In genomic region chr9:21709464-21710058, GRCh38 we compare ENCODE assay signal across 8 cellular contexts.
A peak's percentile ranks its signal among the peaks of the same experiment; 100 is the strongest.
DNase-seq lines count a peak whose midpoint lies in the region; ATAC-seq and TF ChIP-seq lines count a peak whose summit lies in the region.

No MANE protein-coding gene starts in this region.

- POLR2A ChIA-PET in activated B cell treated with CpG ODN at 0.5 μM for 24 hours (lab: Charles Lee), result interaction anchor here (0.7 kb wide), 1 partner anchor 330 kb away, joined by 6 read pairs; no protein-coding TSS in a partner anchor

- DNase-seq in GM06990 (ENCODE audit: extremely low read depth, insufficient read length), result peak; percentile 14
- DNase-seq in LoVo (ENCODE audit: low spot score), result peak; percentile 73
- DNase-seq in activated B cell treated with CpG ODN at 0.5 μM for 24 hours, result no peak
- DNase-seq in dermis blood vessel endothelial cell, result peak; percentile 81
- DNase-seq in mucosa of descending colon, result peak in 1 of 3 donors; percentile 86
- DNase-seq in stimulated activated naive CD4-positive, alpha-beta T cell treated with Interleukin-2 at 50 U/mL for 16 hours (lab: John Stamatoyannopoulos, UW), result peak; percentile 45

- intact Hi-C loops in activated B cell treated with CpG ODN at 0.5 μM for 24 hours (cut with micrococcal nuclease) (loop anchor here (1.0 to 10.0 kb wide), 5 partner anchors 80 to 475 kb away; no protein-coding TSS in a partner anchor), mucosa of descending colon (cut with DNase I, micrococcal nuclease) (no loop called here)

- no peaks in the 10 kb centered on the region for H3K36me3 Mint-ChIP-seq in activated B cell treated with CpG ODN at 0.5 μM for 24 hours (ENCODE audit: low read depth)

- ATAC-seq in GM21576 (IDR thresholded peaks at IDR 0.05; ENCODE audit: unreplicated experiment) (peak; percentile 58), activated B cell treated with CpG ODN at 0.5 μM for 24 hours (ENCODE audit: low read depth) (peak; percentile 68), mucosa of descending colon (peak; percentile 71), HG02840 (IDR thresholded peaks at IDR 0.05; ENCODE audit: low FRiP score, unreplicated experiment) (no peak)

- no peaks in the 10 kb centered on the region for H3K36me3 ChIP-seq in GM06990 (ENCODE audit: control insufficient read depth, insufficient read depth, low read length)
- H3K36me3 ChIP-seq in mucosa of descending colon (ENCODE audit: low read depth), result no peaks in the 10 kb centered on the region

- H3K9me3 ChIP-seq in mucosa of descending colon, result no peaks in the 10 kb centered on the region

- H3K27me3 ChIP-seq in GM06990 (replicated peaks; ENCODE audit: control insufficient read depth, insufficient read depth, low read length), result no peaks in the 10 kb centered on the region

- H3K9me3 Mint-ChIP-seq in activated B cell treated with CpG ODN at 0.5 μM for 24 hours, result no peaks in the 10 kb centered on the region

- CTCF ChIA-PET in activated B cell treated with CpG ODN at 0.5 μM for 24 hours (lab: Charles Lee), result interaction anchor here (0.9 to 2.6 kb wide), 4 partner anchors 14 to 384 kb away, joined by 3 to 12 read pairs (median 4); no protein-coding TSS in a partner anchor

- TF ChIP-seq CTCF in GM06990 (IDR thresholded peaks at IDR 0.05; ENCODE audit: insufficient read depth, low read length, poor library complexity, severe bottlenecking) (peak; percentile 84), activated B cell treated with CpG ODN at 0.5 μM for 24 hours (IDR thresholded peaks at IDR 0.05) (peak; percentile 48), mucosa of descending colon (IDR thresholded peaks at IDR 0.05) (peak; percentile 29)

- no peaks in the 10 kb centered on the region for H3K4me1 ChIP-seq in mucosa of descending colon (ENCODE audit: low read depth)

- H3K4me3 Mint-ChIP-seq in activated B cell treated with CpG ODN at 0.5 μM for 24 hours, result no peak overlapping the region

- H3K27ac Mint-ChIP-seq in activated B cell treated with CpG ODN at 0.5 μM for 24 hours, result no peak overlapping the region

- peaks cover 16% of the 10 kb centered on the region for H3K27me3 Mint-ChIP-seq in activated B cell treated with CpG ODN at 0.5 μM for 24 hours

- no peaks in the 10 kb centered on the region for H3K4me1 Mint-ChIP-seq in activated B cell treated with CpG ODN at 0.5 μM for 24 hours

- no peak overlapping the region for H3K4me3 ChIP-seq in GM06990 (replicated peaks; ENCODE audit: low read depth, low read length)
- no peak overlapping the region for H3K4me3 ChIP-seq in mucosa of descending colon

Comparison
In these comparisons a context has a peak if more than half of its experiments do, and no peak if none do; other contexts are left out.
1. CTCF ChIP-seq: peak in every context shown above with its lines; median percentile 84 in GM06990; 48 in activated B cell treated with CpG ODN at 0.5 μM for 24 hours; 29 in mucosa of descending colon.